ENCODE assay signal across 33 cellular contexts in the genomic region with DNA sequence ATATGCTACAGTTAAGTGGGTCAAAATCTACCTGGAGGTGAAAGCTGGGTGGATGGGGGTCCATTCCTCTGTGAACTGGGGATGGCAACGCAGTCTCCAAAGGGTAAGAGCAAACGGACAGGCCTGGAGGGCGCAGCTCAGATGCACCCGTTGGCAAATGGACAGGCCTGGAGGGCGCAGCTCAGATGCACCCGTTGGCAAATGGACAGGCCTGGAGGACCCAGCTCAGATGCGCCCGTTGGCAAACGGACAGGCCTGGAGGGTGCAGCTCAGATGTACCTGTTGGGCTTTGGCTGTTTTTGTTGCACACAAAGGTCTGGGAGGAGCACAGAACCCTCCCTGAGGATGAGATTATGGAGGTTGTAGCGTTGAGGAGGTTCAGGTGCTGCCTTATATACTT.
"Had no signal": no experiment of that assay in that cellular context is flagged by ENCODE, and none has a peak within 500 bp of the region (broad histone marks: within the 10 kb centered on the region; RNA-seq: fewer than 3 reads in every experiment).

No MANE protein-coding gene starts in this region.

- H3K27me3 Mint-ChIP-seq: activated B cell treated with CpG ODN at 0.5 μM for 24 hours; activated CD4-positive, alpha-beta memory T cell treated with anti-CD3 and anti-CD28 coated beads for 36 hours; activated CD4-positive, alpha-beta T cell treated with anti-CD3 and anti-CD28 coated beads, Interleukin-2, amount 10 ng/mL, durations not matched to agents 24 days and 14 days; activated naive CD4-positive, alpha-beta T cell treated with anti-CD3 and anti-CD28 coated beads, Interleukin-2, amount 10 ng/mL, durations not matched to agents 7 days and 5 days; activated naive CD4-positive, alpha-beta T cell treated with anti-CD3 and anti-CD28 coated beads, Interleukin-2, amount 50 U/mL, for 24 hours; activated naive CD8-positive, alpha-beta T cell; activated naive CD8-positive, alpha-beta T cell treated with anti-CD3 and anti-CD28 coated beads, Interleukin-2, amount 10 ng/mL, durations not matched to agents 7 days and 5 days; activated naive CD8-positive, alpha-beta T cell treated with anti-CD3 and anti-CD28 coated beads, Interleukin-2, amount 50 U/mL, for 24 hours had no signal

- H3K27ac Mint-ChIP-seq: activated B cell treated with CpG ODN at 0.5 μM for 24 hours; activated CD4-positive, alpha-beta memory T cell treated with anti-CD3 and anti-CD28 coated beads for 36 hours; activated CD4-positive, alpha-beta T cell treated with anti-CD3 and anti-CD28 coated beads, Interleukin-2, amount 10 ng/mL, durations not matched to agents 24 days and 14 days; activated naive CD4-positive, alpha-beta T cell treated with anti-CD3 and anti-CD28 coated beads, Interleukin-2, amount 10 ng/mL, durations not matched to agents 7 days and 5 days; activated naive CD4-positive, alpha-beta T cell treated with anti-CD3 and anti-CD28 coated beads, Interleukin-2, amount 50 U/mL, for 24 hours; activated naive CD8-positive, alpha-beta T cell treated with anti-CD3 and anti-CD28 coated beads, Interleukin-2, amount 10 ng/mL, durations not matched to agents 7 days and 5 days; activated naive CD8-positive, alpha-beta T cell treated with anti-CD3 and anti-CD28 coated beads, Interleukin-2, amount 50 U/mL, for 24 hours; activated T-helper 2 cell treated with anti-CD3 and anti-CD28 coated beads, Interferon-gamma antibody, Interleukin-2, Interleukin-4, amounts not matched to agents 10 μg/mL and 5 μg/mL and 100 μg/mL, durations not matched to agents 14 hours and 24 hours and 36 hours; brain; T-helper 1 cell treated with Interleukin-12 subunit alpha and Interleukin-12 subunit beta and Interleukin-4 antibody, amounts not matched to agents 30 μg/mL and 1 μg/mL, for 36 hours; T-helper 2 cell treated with Interferon-gamma antibody and Interleukin-4, amounts not matched to agents 5 μg/mL and 100 μg/mL, for 36 hours had no signal

- ATAC-seq: activated naive CD8-positive, alpha-beta T cell treated with anti-CD3 and anti-CD28 coated beads, Interleukin-2, amount 50 U/mL, for 24 hours; activated T-cell treated with anti-CD3 and anti-CD28 coated beads, Interleukin-2, amount 50 U/mL, for 4 hours had no signal

- DNase-seq: activated B cell treated with CpG ODN at 0.5 μM for 24 hours; activated CD4-positive, alpha-beta memory T cell treated with anti-CD3 and anti-CD28 coated beads for 36 hours; activated CD4-positive, alpha-beta T cell treated with anti-CD3 and anti-CD28 coated beads for 4 hours; activated CD4-positive, alpha-beta T cell treated with anti-CD3 and anti-CD28 coated beads, Interleukin-2, amount 10 ng/mL, durations not matched to agents 24 days and 14 days; activated CD4-positive, alpha-beta T cell treated with anti-CD3 and anti-CD28 coated beads, Interleukin-2, amount 50 U/mL, for 1 hour; activated CD4-positive, alpha-beta T cell treated with anti-CD3 and anti-CD28 coated beads, Interleukin-2, amount 50 U/mL, for 4 hours; activated CD4-positive, CD25-positive, alpha-beta regulatory T cell treated with anti-CD3 and anti-CD28 coated beads, Interleukin-2, amount 50 U/mL, for 72 hours; activated effector memory CD4-positive, alpha-beta T cell treated with Interleukin-2 at 50 U/mL for 16 hours; activated gamma-delta T cell; activated naive CD4-positive, alpha-beta T cell treated with anti-CD3 and anti-CD28 coated beads, Interleukin-2, amount 10 ng/mL, durations not matched to agents 7 days and 5 days; activated naive CD4-positive, alpha-beta T cell treated with Interleukin-2 at 50 U/mL for 16 hours; activated naive CD8-positive, alpha-beta T cell treated with anti-CD3 and anti-CD28 coated beads, Interleukin-2, amount 10 ng/mL, durations not matched to agents 7 days and 5 days; activated naive CD8-positive, alpha-beta T cell treated with anti-CD3 and anti-CD28 coated beads, Interleukin-2, amount 50 U/mL, for 24 hours; activated T-cell treated with anti-CD3 and anti-CD28 coated beads for 4 hours; activated T-cell treated with anti-CD3 and anti-CD28 coated beads, Interleukin-2, amount 50 U/mL, for 1 hour; activated T-cell treated with anti-CD3 and anti-CD28 coated beads, Interleukin-2, amount 50 U/mL, for 4 hours; amygdala; anterior cingulate cortex; cerebellar nuclear complex; SW 1271; T-helper 1 cell; T-helper 2 cell; T-helper 9 cell had no signal

- H3K4me3 Mint-ChIP-seq: activated B cell treated with CpG ODN at 0.5 μM for 24 hours; activated CD4-positive, alpha-beta memory T cell treated with anti-CD3 and anti-CD28 coated beads for 36 hours; activated CD4-positive, alpha-beta T cell treated with anti-CD3 and anti-CD28 coated beads, Interleukin-2, amount 10 ng/mL, durations not matched to agents 24 days and 14 days; activated naive CD4-positive, alpha-beta T cell treated with anti-CD3 and anti-CD28 coated beads, Interleukin-2, amount 10 ng/mL, durations not matched to agents 7 days and 5 days; activated naive CD4-positive, alpha-beta T cell treated with anti-CD3 and anti-CD28 coated beads, Interleukin-2, amount 50 U/mL, for 24 hours; activated naive CD8-positive, alpha-beta T cell; activated naive CD8-positive, alpha-beta T cell treated with anti-CD3 and anti-CD28 coated beads, Interleukin-2, amount 10 ng/mL, durations not matched to agents 7 days and 5 days; activated naive CD8-positive, alpha-beta T cell treated with anti-CD3 and anti-CD28 coated beads, Interleukin-2, amount 50 U/mL, for 24 hours; activated T-cell treated with anti-CD3 and anti-CD28 coated beads, Interleukin-2, amount 50 U/mL, for 4 hours; brain; central memory CD8-positive, alpha-beta T cell; T-helper 1 cell treated with Interleukin-12 subunit alpha and Interleukin-12 subunit beta and Interleukin-4 antibody, amounts not matched to agents 30 μg/mL and 1 μg/mL, for 36 hours; T-helper 2 cell treated with Interferon-gamma antibody and Interleukin-4, amounts not matched to agents 5 μg/mL and 100 μg/mL, for 36 hours had no signal

- H3K9me3 ChIP-seq: ascending aorta had no signal

- H3K36me3 ChIP-seq: ascending aorta, cardiac muscle cell had no signal

- H3K36me3 Mint-ChIP-seq: activated CD4-positive, alpha-beta memory T cell treated with anti-CD3 and anti-CD28 coated beads for 36 hours; activated naive CD4-positive, alpha-beta T cell treated with anti-CD3 and anti-CD28 coated beads, Interleukin-2, amount 10 ng/mL, durations not matched to agents 7 days and 5 days; activated naive CD4-positive, alpha-beta T cell treated with anti-CD3 and anti-CD28 coated beads, Interleukin-2, amount 50 U/mL, for 24 hours; activated naive CD8-positive, alpha-beta T cell; activated naive CD8-positive, alpha-beta T cell treated with anti-CD3 and anti-CD28 coated beads, Interleukin-2, amount 10 ng/mL, durations not matched to agents 7 days and 5 days had no signal

- H3K27ac ChIP-seq: ascending aorta, cardiac muscle cell, VCaP had no signal

- H3K4me1 ChIP-seq: ascending aorta had no signal

- H3K27me3 ChIP-seq: ascending aorta, cardiac muscle cell had no signal

- H3K4me1 Mint-ChIP-seq: activated B cell treated with CpG ODN at 0.5 μM for 24 hours; activated CD4-positive, alpha-beta T cell treated with anti-CD3 and anti-CD28 coated beads, Interleukin-2, amount 10 ng/mL, durations not matched to agents 24 days and 14 days; activated naive CD4-positive, alpha-beta T cell treated with anti-CD3 and anti-CD28 coated beads, Interleukin-2, amount 10 ng/mL, durations not matched to agents 7 days and 5 days; activated naive CD4-positive, alpha-beta T cell treated with anti-CD3 and anti-CD28 coated beads, Interleukin-2, amount 50 U/mL, for 24 hours; activated naive CD8-positive, alpha-beta T cell treated with anti-CD3 and anti-CD28 coated beads, Interleukin-2, amount 10 ng/mL, durations not matched to agents 7 days and 5 days; activated naive CD8-positive, alpha-beta T cell treated with anti-CD3 and anti-CD28 coated beads, Interleukin-2, amount 50 U/mL, for 24 hours; brain; central memory CD8-positive, alpha-beta T cell had no signal

- H3K4me3 ChIP-seq: ascending aorta, cardiac muscle cell had no signal

- H3K9me3 Mint-ChIP-seq: activated CD4-positive, alpha-beta T cell treated with anti-CD3 and anti-CD28 coated beads, Interleukin-2, amount 10 ng/mL, durations not matched to agents 24 days and 14 days; activated naive CD4-positive, alpha-beta T cell treated with anti-CD3 and anti-CD28 coated beads, Interleukin-2, amount 10 ng/mL, durations not matched to agents 7 days and 5 days; activated naive CD4-positive, alpha-beta T cell treated with anti-CD3 and anti-CD28 coated beads, Interleukin-2, amount 50 U/mL, for 24 hours; activated naive CD8-positive, alpha-beta T cell treated with anti-CD3 and anti-CD28 coated beads, Interleukin-2, amount 10 ng/mL, durations not matched to agents 7 days and 5 days; activated naive CD8-positive, alpha-beta T cell treated with anti-CD3 and anti-CD28 coated beads, Interleukin-2, amount 50 U/mL, for 24 hours; activated T-cell treated with anti-CD3 and anti-CD28 coated beads, Interleukin-2, amount 50 U/mL, for 4 hours; central memory CD8-positive, alpha-beta T cell had no signal
